ENCODE assay signal across 9 cellular contexts in the genomic region with DNA sequence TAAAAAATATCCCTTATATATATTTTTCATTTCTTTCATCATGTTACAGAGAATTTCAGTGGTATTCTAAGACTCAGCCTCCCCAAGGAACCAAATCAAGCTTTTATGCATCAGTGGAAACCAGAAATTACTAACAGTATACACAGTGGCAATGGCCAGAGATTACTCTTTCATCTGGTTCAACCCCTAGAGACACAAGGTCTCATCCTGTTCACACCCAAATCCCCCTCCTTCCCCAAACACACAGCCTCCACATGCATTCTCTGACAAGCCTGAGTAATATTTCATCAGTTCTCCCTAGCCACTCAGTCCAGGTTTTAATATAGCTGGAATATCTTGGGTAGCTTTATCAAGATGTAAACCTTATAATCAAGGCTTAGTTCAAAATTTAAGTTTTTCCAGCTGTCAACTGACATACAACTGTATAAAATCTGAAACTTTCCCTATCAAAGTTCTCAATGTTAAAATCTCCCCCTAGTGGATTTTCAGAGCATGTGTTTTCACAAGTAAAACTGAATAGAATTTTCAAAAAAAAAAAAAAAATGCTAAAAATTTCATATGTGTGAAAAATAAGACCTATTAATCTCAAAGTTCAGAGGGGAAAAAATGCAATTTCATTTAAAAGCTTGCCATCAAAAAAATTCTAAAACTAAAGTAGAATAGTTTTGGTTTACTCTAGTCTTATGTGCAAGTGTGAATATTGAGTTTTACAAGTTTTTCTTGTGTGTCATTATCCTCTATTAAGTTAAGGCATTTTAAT. TPM values are rescaled to one million over a fixed set of nuclear protein-coding genes. Genes with fewer than 3 reads are reported as not detected.
DNase-seq lines count a peak whose midpoint lies in the region; ATAC-seq, FAIRE-seq and TF ChIP-seq lines count a peak whose summit lies in the region.
"Had no signal": no experiment of that assay in that cellular context is flagged by ENCODE, and none has a peak within 500 bp of the region (broad histone marks: within the 10 kb centered on the region; RNA-seq: fewer than 3 reads in every experiment).

No MANE protein-coding gene starts in this region.

- H4K20me1 ChIP-seq in keratinocyte (ENCODE audit: control insufficient read depth, extremely low read depth, insufficient read depth, low read length), result no peaks in the 10 kb centered on the region

- ATAC-seq in GM21737 (IDR thresholded peaks at IDR 0.05; ENCODE audit: unreplicated experiment) (no peak), GM19455 (IDR thresholded peaks at IDR 0.05; ENCODE audit: unreplicated experiment) (no peak)

- no peak for FAIRE-seq in keratinocyte (lab: Jason Lieb, UNC)

- no peak overlapping the region for H3K27ac ChIP-seq in 22Rv1
- H3K27ac ChIP-seq in VCaP, result no peak overlapping the region
- H3K27ac ChIP-seq in keratinocyte (ENCODE audit: control insufficient read depth, insufficient read depth, low read length), result no peak overlapping the region

- H3K9me1 ChIP-seq in keratinocyte (ENCODE audit: control insufficient read depth, extremely low read depth, insufficient read depth, low read length), result no peaks in the 10 kb centered on the region

- no peak overlapping the region for H3K9ac ChIP-seq in keratinocyte (ENCODE audit: control insufficient read depth, extremely low read depth, insufficient read depth, low read length)

- no peak overlapping the region for H2AFZ ChIP-seq in keratinocyte (ENCODE audit: control insufficient read depth, low read length)

- H3K4me3 ChIP-seq in keratinocyte (ENCODE audit: control insufficient read depth in 2 of 3, extremely low read depth in 1 of 3, insufficient read depth in 2 of 3, low read depth in 1 of 3, low read length in 3 of 3), result no peak overlapping the region

- no peaks in the 10 kb centered on the region for H3K27me3 ChIP-seq in keratinocyte (ENCODE audit: control insufficient read depth, extremely low read depth, insufficient read depth, low read length)

- H3K79me2 ChIP-seq in keratinocyte (ENCODE audit: control insufficient read depth, insufficient read depth, low read length), result no peaks in the 10 kb centered on the region

- no peaks in the 10 kb centered on the region for H3K9me3 ChIP-seq in keratinocyte (ENCODE audit: control insufficient read depth, low read depth, low read length)

- dilution Hi-C loops in keratinocyte (cut with MboI; ENCODE audit: extremely low pct_ligation_motif_present, low sequenced_read_pairs), result no loop called here

- DNase-seq in GM04504 (ENCODE audit: low read depth) (peak; percentile 60), keratinocyte (ENCODE audit: low read depth, low spot score) (no peak), NCI-H2029 treated with DMSO at 0.1 percent for 48 hours (lab: John Stamatoyannopoulos, UW) (no peak), SHP77 treated with DMSO at 0.1 percent for 48 hours (lab: John Stamatoyannopoulos, UW) (no peak)
- DNase-seq: activated CD4-positive, alpha-beta memory T cell treated with anti-CD3 and anti-CD28 coated beads, Interleukin-2, amount 10 ng/mL, durations not matched to agents 7 days and 5 days had no signal

- peaks cover 28% of the 10 kb centered on the region for H3K4me1 ChIP-seq in keratinocyte (ENCODE audit: control insufficient read depth, extremely low read depth, insufficient read depth, low read length)

- H3K4me2 ChIP-seq in keratinocyte (ENCODE audit: control insufficient read depth, extremely low read depth, insufficient read depth, low read depth, low read length), result no peak overlapping the region

- TF ChIP-seq CTCF in 22Rv1 (IDR thresholded peaks at IDR 0.05) (peak; percentile 76), VCaP (conservative IDR thresholded peaks at IDR 0.05) (peak; percentile 76), keratinocyte (optimal IDR thresholded peaks at IDR 0.05 in 1 of 3, IDR thresholded peaks at IDR 0.05 in 1 of 3, conservative IDR thresholded peaks at IDR 0.05 in 1 of 3; ENCODE audit: extremely low read depth in 1 of 3, insufficient read depth in 2 of 3, low read length in 3 of 3) (peak in 2 of 3 experiments; percentile 12 to 46)

- H3K36me3 ChIP-seq in keratinocyte (ENCODE audit: control insufficient read depth in 2 of 2, extremely low read depth in 1 of 2, insufficient read depth in 2 of 2, low read length in 2 of 2), result no peaks in the 10 kb centered on the region

RNA-seq across cellular contexts. Expression of a gene that starts 10.5 kb away (rescaled TPM):
- 0.03 to 0.05 TPM in 2 of 3 replicates, not detected in the other for polyA plus RNA-seq in keratinocyte
- not detected for polyA plus RNA-seq in keratinocyte (2011; ENCODE audit: low read depth)
- 0.05 and 0.06 TPM in 2 replicates for polyA plus RNA-seq in keratinocyte (2011; cell fraction: cytosol; rRNA removed)
- polyA plus RNA-seq in keratinocyte (2011; cell fraction: nucleus; rRNA removed), result 0.31 and 0.35 TPM in 2 replicates
- not detected in 2 replicates for polyA plus RNA-seq in keratinocyte (2012; ENCODE audit: low replicate concordance)
- polyA minus RNA-seq in keratinocyte, result 0.06 TPM in 1 of 3 replicates, not detected in the others
- polyA minus RNA-seq in keratinocyte (2011; cell fraction: cytosol; rRNA and poly(A)+ RNA removed), result 1.3 TPM
- polyA minus RNA-seq in keratinocyte (2011; cell fraction: nucleus; rRNA and poly(A)+ RNA removed), result 0.42 and 0.78 TPM in 2 replicates

RNA-seq across cellular contexts. Expression of a gene that starts 58.7 kb away (rescaled TPM):
- polyA plus RNA-seq in keratinocyte, result not detected in 3 replicates
- not detected for polyA plus RNA-seq in keratinocyte (2011; ENCODE audit: low read depth)
- polyA plus RNA-seq in keratinocyte (2011; cell fraction: cytosol; rRNA removed), result not detected in 2 replicates
- not detected in 2 replicates for polyA plus RNA-seq in keratinocyte (2011; cell fraction: nucleus; rRNA removed)
- polyA plus RNA-seq in keratinocyte (2012; ENCODE audit: low replicate concordance), result not detected in 2 replicates
- not detected in 3 replicates for polyA minus RNA-seq in keratinocyte
- not detected for polyA minus RNA-seq in keratinocyte (2011; cell fraction: cytosol; rRNA and poly(A)+ RNA removed)
- not detected in 2 replicates for polyA minus RNA-seq in keratinocyte (2011; cell fraction: nucleus; rRNA and poly(A)+ RNA removed)
